Comparison of ENCODE assay signal across 28 cellular contexts in genomic region chr4:44545781-44546180, GRCh38.
"Had no signal": no experiment of that assay in that cellular context is flagged by ENCODE, and none has a peak within 500 bp of the region (broad histone marks: within the 10 kb centered on the region; RNA-seq: fewer than 3 reads in every experiment).

No MANE protein-coding gene starts in this region.

- H3K4me3 ChIP-seq: colonic mucosa, coronary artery, dorsolateral prefrontal cortex, esophagus muscularis mucosa, esophagus squamous epithelium, gastrocnemius medialis, gastroesophageal sphincter, heart left ventricle, heart right ventricle, hepatocyte had no signal

- H3K9me3 ChIP-seq: colonic mucosa, esophagus muscularis mucosa, esophagus squamous epithelium, gastrocnemius medialis, gastroesophageal sphincter, heart left ventricle, heart right ventricle had no signal

- FAIRE-seq: endometrium, endothelial cell of umbilical vein, frontal cortex had no signal

- DNase-seq: colonic mucosa; cortex of kidney; dermis blood vessel endothelial cell; dorsolateral prefrontal cortex; effector CD4-positive, alpha-beta T cell; effector CD8-positive, alpha-beta T cell; effector memory CD4-positive, alpha-beta T cell; effector memory CD8-positive, alpha-beta T cell; endodermal cell; erythroblast; esophagus squamous epithelium; foreskin fibroblast; foreskin keratinocyte; foreskin melanocyte; gastrocnemius medialis; glutamatergic neuron; head of caudate nucleus; heart left ventricle; heart right ventricle had no signal

- H3K4me2 ChIP-seq: hepatocyte had no signal

- H3K27me3 ChIP-seq: colonic mucosa, esophagus muscularis mucosa, esophagus squamous epithelium, foreskin keratinocyte, gastrocnemius medialis, gastroesophageal sphincter, heart left ventricle, heart right ventricle, hepatocyte had no signal

- ATAC-seq: effector memory CD8-positive, alpha-beta T cell; esophagus mucosa; foreskin keratinocyte; gastrocnemius medialis; gastroesophageal sphincter; heart left ventricle; heart right ventricle had no signal

- H2AFZ ChIP-seq: hepatocyte had no signal

- H3K27ac ChIP-seq: colonic mucosa, coronary artery, dorsolateral prefrontal cortex, epithelial cell of prostate, esophagus muscularis mucosa, esophagus squamous epithelium, foreskin keratinocyte, gastrocnemius medialis, gastroesophageal sphincter, heart left ventricle, heart right ventricle, hepatocyte had no signal

- H3K4me1 ChIP-seq: colonic mucosa, esophagus muscularis mucosa, esophagus squamous epithelium, gastrocnemius medialis, gastroesophageal sphincter, heart left ventricle, heart right ventricle had no signal

- H3K79me2 ChIP-seq: hepatocyte had no signal

- H3K36me3 ChIP-seq: colonic mucosa, esophagus muscularis mucosa, esophagus squamous epithelium, gastrocnemius medialis, gastroesophageal sphincter, heart left ventricle, heart right ventricle had no signal
